8 cellular contexts compared by ENCODE assay signal in the genomic region with DNA sequence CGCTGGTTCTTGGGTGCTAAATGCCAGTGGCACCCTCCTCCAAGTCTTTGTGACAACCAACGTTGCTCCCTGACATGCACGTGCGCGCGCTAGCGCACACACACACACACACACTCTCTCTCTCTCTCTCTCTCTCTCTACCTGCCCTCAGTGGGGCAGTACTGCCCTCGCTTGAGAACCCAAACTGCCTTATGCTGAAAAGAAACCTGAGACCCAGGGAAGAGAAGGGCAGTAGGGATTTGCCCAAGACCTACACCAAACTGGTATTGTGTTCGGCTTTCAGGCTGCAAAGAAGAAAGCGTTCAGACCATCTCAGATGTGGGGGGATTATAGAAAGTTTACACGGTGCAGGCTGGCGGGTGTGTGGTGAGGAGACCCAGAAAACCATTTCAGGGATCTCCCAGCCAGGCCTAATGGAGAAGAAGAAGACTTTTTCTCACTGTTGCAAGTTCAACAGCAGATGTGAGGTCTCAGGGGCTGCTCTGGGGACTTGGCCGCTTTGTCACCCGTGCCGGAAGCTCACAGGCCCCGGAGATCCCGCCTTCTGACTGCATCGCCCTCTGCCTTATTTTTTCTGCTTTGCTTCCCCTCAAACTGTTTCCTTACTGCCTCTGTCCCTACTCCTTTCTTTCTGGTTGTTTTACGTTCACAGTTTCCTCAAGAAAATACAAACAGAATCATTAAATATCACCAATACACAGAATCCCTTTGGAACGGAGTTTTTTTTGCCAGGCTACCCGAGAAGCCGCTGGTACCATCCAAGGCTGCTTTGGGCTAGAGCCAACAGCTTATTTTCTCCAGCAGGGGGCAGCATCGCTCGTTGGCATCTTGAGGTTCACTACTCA.
A peak's percentile ranks its signal among the peaks of the same experiment; 100 is the strongest.
DNase-seq lines count a peak whose midpoint lies in the region; ATAC-seq and TF ChIP-seq lines count a peak whose summit lies in the region.

No MANE protein-coding gene starts in this region.

- H4K8ac ChIP-seq in mesenchymal stem cell (ENCODE audit: low read length) = peak overlapping the region; percentile 80

- CTCF ChIA-PET in BJ (lab: Yijun Ruan, JAX) = interaction anchor here (0.6 to 3.7 kb wide), 10 partner anchors 11 to 225 kb away, joined by 3 to 11 read pairs (median 5); no protein-coding TSS in a partner anchor

- H3K36me3 ChIP-seq in BJ (ENCODE audit: control insufficient read depth, insufficient read depth, low read length) = no peaks in the 10 kb centered on the region
- no peaks in the 10 kb centered on the region for H3K36me3 ChIP-seq in mesenchymal stem cell (ENCODE audit: control insufficient read depth in 1 of 2, insufficient read depth in 2 of 2, low read depth in 1 of 2, low read length in 2 of 2)

- no peak overlapping the region for H2AK5ac ChIP-seq in mesenchymal stem cell (ENCODE audit: low read length, severe bottlenecking)

- intact Hi-C loops in dorsolateral prefrontal cortex (cut with DNase I) = loop anchor here in 1 of 2 donors (5.0 kb wide), 1 partner anchor 84 kb away; a partner anchor contains a TSS

- no peak overlapping the region for H2BK120ac ChIP-seq in mesenchymal stem cell (ENCODE audit: low read depth, low read length)

- H3K4me1 ChIP-seq in mesenchymal stem cell (ENCODE audit: control insufficient read depth, insufficient read depth, low read depth, low read length) = peaks cover 10% of the 10 kb centered on the region

- POLR2A ChIA-PET in BJ (lab: Charles Lee) = no interaction called here

- H3K14ac ChIP-seq in mesenchymal stem cell (ENCODE audit: low read length in 2 of 2) = no peak overlapping the region

- no peak overlapping the region for H2BK15ac ChIP-seq in mesenchymal stem cell (ENCODE audit: low read depth, poor library complexity, severe bottlenecking)

- ATAC-seq in GM19035 (IDR thresholded peaks at IDR 0.05; ENCODE audit: unreplicated experiment) (peak; percentile 74), HG03342 (IDR thresholded peaks at IDR 0.05; ENCODE audit: unreplicated experiment) (peak; percentile 78)

- TF ChIP-seq CTCF in BJ (IDR thresholded peaks at IDR 0.05; ENCODE audit: insufficient read depth, low read depth, low read length) (peak; percentile 67), dorsolateral prefrontal cortex (IDR thresholded peaks at IDR 0.05 in 54 of 56, conservative IDR thresholded peaks at IDR 0.05 in 2 of 56; ENCODE audit: low read depth in 1 of 56, partially characterized antibody in 56 of 56) (peak; percentile 58 to 86 (median 75))

- WGBS in mesenchymal stem cell = 21% methylated on average over 24 of the region's 24 CpGs

- peak overlapping the region in 4 of 59 donors; percentile 20 to 58 (median 21) for H3K27ac ChIP-seq in dorsolateral prefrontal cortex
- H3K27ac ChIP-seq in mesenchymal stem cell (ENCODE audit: low read length, poor library complexity, severe bottlenecking) = no peak overlapping the region

- H3K4me2 ChIP-seq in mesenchymal stem cell (ENCODE audit: low read length, poor library complexity, severe bottlenecking) = peak overlapping the region; percentile 54

- H3K9ac ChIP-seq in mesenchymal stem cell (ENCODE audit: low read length) = peak overlapping the region; percentile 67

- H3K18ac ChIP-seq in mesenchymal stem cell (ENCODE audit: low read depth in 1 of 2, low read length in 2 of 2) = no peak overlapping the region

- no peak overlapping the region for H2BK5ac ChIP-seq in mesenchymal stem cell (ENCODE audit: low read depth, low read length, poor library complexity, severe bottlenecking)

- H3K27me3 ChIP-seq in BJ (ENCODE audit: control insufficient read depth, insufficient read depth, low read length) = peaks cover 11% of the 10 kb centered on the region
- peaks cover 0 to 5% (median 0%) of the 10 kb centered on the region in 45 donors for H3K27me3 ChIP-seq in dorsolateral prefrontal cortex
- peaks cover 36 to 46% of the 10 kb centered on the region in 2 experiments for H3K27me3 ChIP-seq in mesenchymal stem cell (ENCODE audit: control insufficient read depth in 1 of 2, insufficient read depth in 1 of 2, low read length in 2 of 2)

- H3K23ac ChIP-seq in mesenchymal stem cell (ENCODE audit: low read length in 2 of 2) = no peak overlapping the region

- H3K4ac ChIP-seq in mesenchymal stem cell (ENCODE audit: low read depth in 1 of 2, low read length in 2 of 2) = no peak overlapping the region

- no peak overlapping the region for H2BK12ac ChIP-seq in mesenchymal stem cell (ENCODE audit: low read length in 2 of 2)

- DNase-seq in BJ (ENCODE audit: low read depth) (no peak), NCI-H345 (lab: John Stamatoyannopoulos, UW) (peak; percentile 89), dorsolateral prefrontal cortex (peak in 8 of 10 donors; percentile 7 to 76 (median 56)), mesenchymal stem cell (peak; percentile 57)
- peak; percentile 88 for DNase-seq in activated CD4-positive, alpha-beta T cell treated with anti-CD3 and anti-CD28 coated beads for 48 hours
- peak; percentile 53 for DNase-seq in stimulated activated CD8-positive, alpha-beta memory T cell treated with anti-CD3 and anti-CD28 coated beads, Interleukin-12 subunit alpha, Interleukin-12 subunit beta, amount 100 ng/mL, for 4 hours (ENCODE audit: low read depth)

- H3K79me1 ChIP-seq in mesenchymal stem cell (replicated peaks; ENCODE audit: low read length, poor library complexity, severe bottlenecking) = no peaks in the 10 kb centered on the region

- no peaks in the 10 kb centered on the region for H3K9me3 ChIP-seq in mesenchymal stem cell (ENCODE audit: control insufficient read depth, low read length)

- H4K91ac ChIP-seq in mesenchymal stem cell (ENCODE audit: low read length) = peak overlapping the region; percentile 72

- H3K4me3 ChIP-seq in BJ (ENCODE audit: low read depth, low read length) (peak overlapping the region; percentile 7), dorsolateral prefrontal cortex (peak overlapping the region; percentile 29 to 71 (median 53)), mesenchymal stem cell (ENCODE audit: insufficient read depth in 1 of 2, low read depth in 1 of 2, low read length in 2 of 2) (peak overlapping the region in 1 of 2 experiments; percentile 72)

- no peak overlapping the region for H2AFZ ChIP-seq in mesenchymal stem cell (ENCODE audit: low read depth, low read length)
